ENCODE assay signal across 1 cellular context in the genomic region with DNA sequence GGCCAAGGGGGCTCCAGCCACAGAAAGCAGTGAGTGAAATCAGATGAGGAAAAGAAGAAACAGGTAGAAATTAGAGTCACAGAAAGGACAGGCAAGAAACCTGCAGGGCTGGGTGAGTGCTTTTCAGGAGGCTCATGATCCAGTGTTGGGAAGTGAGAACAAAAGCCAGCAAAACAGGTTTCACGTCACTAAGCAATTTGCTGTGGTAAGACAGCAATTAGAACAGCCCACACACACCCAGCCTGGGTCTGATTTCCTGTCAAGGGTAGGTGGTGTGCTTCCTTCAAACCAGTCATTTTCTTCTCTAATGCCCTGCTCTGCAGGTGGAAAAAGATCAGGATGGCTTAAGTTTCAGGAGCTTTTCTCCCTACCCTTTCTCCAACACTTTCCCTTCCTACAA.
TF ChIP-seq lines count a peak whose summit lies in the region.

No MANE protein-coding gene starts in this region.

TF ChIP-seq in HepG2, 621 proteins besides CTCF, POLR2A, EP300 and RAD21:
- no peak for TF ChIP-seq ZHX2 (IDR thresholded peaks at IDR 0.05; ENCODE audit: low read depth)
- no peak for TF ChIP-seq ZHX2 (CRISPR knock-in tag; IDR thresholded peaks at IDR 0.05; ENCODE audit: borderline replicate concordance)
- TF ChIP-seq RAD51 (IDR thresholded peaks at IDR 0.05; ENCODE audit: borderline replicate concordance): no peak
- TF ChIP-seq, protein P1, sequence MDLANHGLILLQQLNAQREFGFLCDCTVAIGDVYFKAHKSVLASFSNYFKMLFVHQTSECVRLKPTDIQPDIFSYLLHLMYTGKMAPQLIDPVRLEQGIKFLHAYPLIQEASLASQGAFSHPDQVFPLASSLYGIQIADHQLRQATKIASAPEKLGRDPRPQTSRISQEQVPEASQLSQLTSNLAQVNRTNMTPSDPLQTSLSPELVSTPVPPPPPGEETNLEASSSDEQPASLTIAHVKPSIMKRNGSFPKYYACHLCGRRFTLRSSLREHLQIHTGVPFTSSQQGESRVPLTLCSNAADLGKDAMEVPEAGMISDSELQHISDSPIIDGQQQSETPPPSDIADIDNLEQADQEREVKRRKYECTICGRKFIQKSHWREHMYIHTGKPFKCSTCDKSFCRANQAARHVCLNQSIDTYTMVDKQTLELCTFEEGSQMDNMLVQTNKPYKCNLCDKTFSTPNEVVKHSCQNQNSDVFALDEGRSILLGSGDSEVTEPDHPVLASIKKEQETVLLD (CRISPR knock-in tag; IDR thresholded peaks at IDR 0.05; ENCODE audit: low read depth): no peak
- 0 out of 2 replicates have a peak, but pooled peaks have one; percentile 11 for TF ChIP-seq CREB1 (IDR thresholded peaks at IDR 0.05)
- no peak for TF ChIP-seq CREB1 (CRISPR knock-in tag; IDR thresholded peaks at IDR 0.05)
TF ChIP-seq in HepG2: peak in this region for 1.
